ENCODE assay signal across 25 cellular contexts in the genomic region with DNA sequence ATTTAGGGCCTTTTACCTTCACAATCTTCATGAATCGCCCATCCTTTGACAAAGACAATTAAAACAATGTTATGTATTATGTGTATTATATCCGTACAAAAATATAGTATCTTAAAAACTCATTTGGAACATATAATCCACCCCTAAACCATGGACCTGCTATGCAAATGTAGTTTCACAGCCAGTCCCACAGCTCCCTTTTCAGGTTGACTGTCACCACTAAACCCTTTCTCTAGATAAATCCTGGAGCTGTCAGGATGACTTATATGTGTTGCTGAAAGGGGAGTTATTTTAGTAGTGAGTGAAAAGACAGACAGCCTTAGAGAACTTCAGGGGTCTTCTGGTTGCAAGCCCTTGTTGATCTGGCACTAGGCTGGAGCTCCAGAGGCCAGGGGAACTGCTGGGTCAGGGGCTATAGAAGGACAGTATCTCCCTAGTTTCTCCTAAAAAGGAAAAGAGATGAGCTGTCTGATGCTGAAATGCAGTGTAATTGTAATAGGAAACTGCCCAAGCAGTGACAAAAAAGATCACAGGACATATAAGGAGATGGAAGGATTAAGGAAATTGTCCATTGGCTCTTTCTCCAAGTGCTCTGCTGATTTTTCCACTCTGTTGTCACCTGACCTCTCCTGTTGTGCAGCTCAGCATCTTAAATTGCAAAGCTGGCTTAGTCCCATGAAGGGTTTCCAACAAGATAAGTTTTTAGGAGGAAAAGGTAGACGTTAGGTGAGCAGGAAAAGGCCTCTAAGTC.
DNase-seq lines count a peak whose midpoint lies in the region; ATAC-seq and TF ChIP-seq lines count a peak whose summit lies in the region.
"Had no signal": no experiment of that assay in that cellular context is flagged by ENCODE, and none has a peak within 500 bp of the region (broad histone marks: within the 10 kb centered on the region; RNA-seq: fewer than 3 reads in every experiment).

No MANE protein-coding gene starts in this region.

- H3K4me2 ChIP-seq in DND-41 (ENCODE audit: insufficient read depth, low read length): no peak overlapping the region

- H3K79me2 ChIP-seq in DND-41 (ENCODE audit: insufficient read depth, low read length): no peaks in the 10 kb centered on the region

- TF ChIP-seq CTCF in DND-41 (IDR thresholded peaks at IDR 0.05; ENCODE audit: borderline replicate concordance, extremely low read depth, low read length, poor library complexity, severe bottlenecking): no peak
- TF ChIP-seq CTCF in chondrocyte (IDR thresholded peaks at IDR 0.05): no peak
- no peak for TF ChIP-seq CTCF in foreskin keratinocyte (conservative IDR thresholded peaks at IDR 0.05)

- H3K36me3 Mint-ChIP-seq in chondrocyte (ENCODE audit: low read depth): no peaks in the 10 kb centered on the region
- H3K36me3 Mint-ChIP-seq: activated CD8-positive, alpha-beta memory T cell treated with anti-CD3 and anti-CD28 coated beads, Interleukin-2, amount 10 ng/mL, durations not matched to agents 7 days and 5 days; mesothelial cell of epicardium had no signal

- no peaks in the 10 kb centered on the region for H4K20me1 ChIP-seq in DND-41 (ENCODE audit: insufficient read depth, low read length)

- peak overlapping the region; percentile 42; the same call in 1 of the 2 replicates for H3K27ac ChIP-seq in DND-41 (ENCODE audit: low read length)
- no peak overlapping the region for H3K27ac ChIP-seq in foreskin keratinocyte
- H3K27ac ChIP-seq: C4-2B, right lobe of liver, thoracic aorta had no signal

- DNase-seq in DND-41 (no peak), chondrocyte (ENCODE audit: low spot score) (no peak), foreskin keratinocyte (no peak), SW480 (ENCODE audit: low spot score) (no peak)
- DNase-seq in activated T-cell treated with anti-CD3 and anti-CD28 coated beads, Interleukin-2, amount 50 U/mL, for 48 hours: no peak
- no peak for DNase-seq in activated CD8-positive, alpha-beta memory T cell treated with anti-CD3 and anti-CD28 coated beads, Interleukin-2, amount 50 U/mL, for 48 hours
- DNase-seq: activated CD8-positive, alpha-beta memory T cell treated with anti-CD3 and anti-CD28 coated beads, Interleukin-2, amount 10 ng/mL, durations not matched to agents 7 days and 5 days; activated naive CD4-positive, alpha-beta T cell; aorta; DMS53; erythroblast; Kasumi-1; kidney; NCI-H1417 treated with DMSO at 0.1 percent for 48 hours; nucleus accumbens; right lobe of liver; stimulated activated CD4-positive, alpha-beta T cell treated with anti-CD3 and anti-CD28 coated beads, Interleukin-2, amount 100 ng/mL, for 24 hours; T-helper 17 cell had no signal

- no peaks in the 10 kb centered on the region for H3K9me3 ChIP-seq in DND-41 (ENCODE audit: insufficient read depth, low read length, severe bottlenecking)
- H3K9me3 ChIP-seq: right lobe of liver, thoracic aorta had no signal

- H3K4me3 Mint-ChIP-seq in chondrocyte (ENCODE audit: unreplicated experiment): no peak overlapping the region
- H3K4me3 Mint-ChIP-seq: activated CD8-positive, alpha-beta memory T cell treated with anti-CD3 and anti-CD28 coated beads, Interleukin-2, amount 10 ng/mL, durations not matched to agents 7 days and 5 days; dendritic cell treated with granulocyte-macrophage colony-stimulating factor and Interleukin-4, amounts not matched to agents 40 ng/mL and 50 ng/mL, for 4 days; mesothelial cell of epicardium; T-helper 17 cell had no signal

- H3K9me3 Mint-ChIP-seq in chondrocyte (ENCODE audit: low read depth): no peaks in the 10 kb centered on the region
- H3K9me3 Mint-ChIP-seq: dendritic cell treated with granulocyte-macrophage colony-stimulating factor and Interleukin-4, amounts not matched to agents 40 ng/mL and 50 ng/mL, for 4 days had no signal

- no peaks in the 10 kb centered on the region for H3K27me3 ChIP-seq in DND-41 (ENCODE audit: insufficient read depth, low read length, poor library complexity)
- no peaks in the 10 kb centered on the region for H3K27me3 ChIP-seq in foreskin keratinocyte
- H3K27me3 ChIP-seq: right lobe of liver had no signal

- no peak overlapping the region for H3K4me3 ChIP-seq in DND-41 (ENCODE audit: low read depth in 1 of 2, low read length in 2 of 2)
- H3K4me3 ChIP-seq: right lobe of liver, thoracic aorta had no signal

- no peak overlapping the region for H3K9ac ChIP-seq in DND-41 (ENCODE audit: low read depth, low read length)

- H3K36me3 ChIP-seq in DND-41 (ENCODE audit: insufficient read depth, low read length): no peaks in the 10 kb centered on the region
- H3K36me3 ChIP-seq: right lobe of liver, thoracic aorta had no signal

- peak overlapping the region; percentile 23 for H3K27ac Mint-ChIP-seq in chondrocyte (ENCODE audit: unreplicated experiment)
- H3K27ac Mint-ChIP-seq: activated CD8-positive, alpha-beta memory T cell treated with anti-CD3 and anti-CD28 coated beads, Interleukin-2, amount 10 ng/mL, durations not matched to agents 7 days and 5 days; dendritic cell treated with granulocyte-macrophage colony-stimulating factor and Interleukin-4, amounts not matched to agents 40 ng/mL and 50 ng/mL, for 4 days; mesothelial cell of epicardium; T-helper 17 cell had no signal

- H3K27me3 Mint-ChIP-seq in chondrocyte (ENCODE audit: low read depth): no peaks in the 10 kb centered on the region
- H3K27me3 Mint-ChIP-seq: dendritic cell treated with granulocyte-macrophage colony-stimulating factor and Interleukin-4, amounts not matched to agents 40 ng/mL and 50 ng/mL, for 4 days; T-helper 17 cell had no signal

- peaks cover 6% of the 10 kb centered on the region for H3K4me1 ChIP-seq in DND-41 (ENCODE audit: insufficient read depth, low read length)
- H3K4me1 ChIP-seq in foreskin keratinocyte: no peaks in the 10 kb centered on the region
- H3K4me1 ChIP-seq: right lobe of liver had no signal

- peaks cover 25% of the 10 kb centered on the region for H3K4me1 Mint-ChIP-seq in chondrocyte (ENCODE audit: low read depth)
- H3K4me1 Mint-ChIP-seq: activated CD8-positive, alpha-beta memory T cell treated with anti-CD3 and anti-CD28 coated beads, Interleukin-2, amount 10 ng/mL, durations not matched to agents 7 days and 5 days; T-helper 17 cell had no signal

- ATAC-seq in DND-41 (ENCODE audit: insufficient read depth, low read depth) (no peak), GM19395 (IDR thresholded peaks at IDR 0.05; ENCODE audit: unreplicated experiment) (peak; percentile 47), HG02885 (IDR thresholded peaks at IDR 0.05; ENCODE audit: poor library complexity, unreplicated experiment) (peak; percentile 73), foreskin keratinocyte (no peak)
- ATAC-seq: activated CD4-positive, CD25-positive, alpha-beta regulatory T cell treated with anti-CD3 and anti-CD28 coated beads, Interleukin-2, amount 50 U/mL, for 24 hours; activated CD8-positive, alpha-beta memory T cell treated with anti-CD3 and anti-CD28 coated beads, Interleukin-2, amount 10 ng/mL, durations not matched to agents 7 days and 5 days; right lobe of liver; T-helper 17 cell had no signal

- H2AFZ ChIP-seq in DND-41 (ENCODE audit: low read depth, low read length): peak overlapping the region; percentile 43; the same call in 1 of the 2 replicates

Comparison
In these comparisons a context has a peak if more than half of its experiments do, and no peak if none do; other contexts are left out.
1. ATAC-seq: peak in GM19395 (single experiment) and HG02885 (single experiment); none in DND-41 (single experiment) and foreskin keratinocyte (single experiment).